16 cellular contexts compared by ENCODE assay signal in genomic region chr6:30167101-30167500, GRCh38. TPM values are rescaled to one million over a fixed set of nuclear protein-coding genes. Genes with fewer than 3 reads are reported as not detected.
"Had no signal": no experiment of that assay in that cellular context is flagged by ENCODE, and none has a peak within 500 bp of the region (broad histone marks: within the 10 kb centered on the region; RNA-seq: fewer than 3 reads in every experiment).

No MANE protein-coding gene starts in this region.

- H3K4me1 ChIP-seq: foreskin keratinocyte had no signal

- H3K36me3 ChIP-seq: brain microvascular endothelial cell had no signal

- H3K27ac ChIP-seq: brain microvascular endothelial cell, foreskin keratinocyte had no signal

- DNase-seq: activated CD4-positive, alpha-beta T cell treated with anti-CD3 and anti-CD28 coated beads, Interleukin-2, amount 50 U/mL, for 4 hours; activated T-cell treated with anti-CD3 and anti-CD28 coated beads, Interleukin-2, amount 50 U/mL, for 48 hours; brain microvascular endothelial cell; cortex of kidney; effector memory CD4-positive, alpha-beta T cell; foreskin keratinocyte; mesendoderm; nephron progenitor cell; occipital lobe; SHP77 treated with DMSO at 0.1 percent for 48 hours; stimulated activated CD4-positive, alpha-beta T cell treated with anti-CD3 and anti-CD28 coated beads, Interleukin-2, amount 100 ng/mL, for 48 hours; trophoblast cell had no signal

- H3K27ac Mint-ChIP-seq: activated naive CD4-positive, alpha-beta T cell treated with anti-CD3 and anti-CD28 coated beads, Interleukin-2, amount 50 U/mL, for 24 hours; nephron progenitor cell had no signal

- H3K4me3 Mint-ChIP-seq: activated naive CD4-positive, alpha-beta T cell treated with anti-CD3 and anti-CD28 coated beads, Interleukin-2, amount 50 U/mL, for 24 hours; nephron progenitor cell had no signal

- H3K4me1 Mint-ChIP-seq: nephron progenitor cell had no signal

- ATAC-seq: foreskin keratinocyte, SK-N-SH treated with all-trans-retinoic acid at 6 μM for 48 hours had no signal

- H3K36me3 Mint-ChIP-seq: activated naive CD4-positive, alpha-beta T cell treated with anti-CD3 and anti-CD28 coated beads, Interleukin-2, amount 50 U/mL, for 24 hours had no signal

- H3K9me3 Mint-ChIP-seq: activated naive CD4-positive, alpha-beta T cell treated with anti-CD3 and anti-CD28 coated beads, Interleukin-2, amount 50 U/mL, for 24 hours; nephron progenitor cell had no signal

RNA-seq across cellular contexts. Expression of gene TRIM15, which starts 3.8 kb away (rescaled TPM):
- total RNA-seq: foreskin keratinocyte, occipital lobe, posterior vena cava had no signal
- polyA plus RNA-seq: foreskin keratinocyte had no signal

RNA-seq across cellular contexts. Expression of gene TRIM10, which starts 6.1 kb away (rescaled TPM):
- total RNA-seq: foreskin keratinocyte, posterior vena cava had no signal
- polyA plus RNA-seq: foreskin keratinocyte had no signal

RNA-seq across cellular contexts. Expression of gene TRIM40, which starts 31.2 kb away (rescaled TPM):
- total RNA-seq: foreskin keratinocyte, lower leg skin, occipital lobe, posterior vena cava had no signal
- polyA plus RNA-seq: foreskin keratinocyte had no signal

RNA-seq across cellular contexts. Expression of gene TRIM31, which starts 54.2 kb away (rescaled TPM):
- total RNA-seq: occipital lobe, posterior vena cava had no signal
